5 cellular contexts compared by ENCODE assay signal in genomic region chr19:30752201-30752600, GRCh38.
"Had no signal": no experiment of that assay in that cellular context is flagged by ENCODE, and none has a peak within 500 bp of the region (broad histone marks: within the 10 kb centered on the region; RNA-seq: fewer than 3 reads in every experiment).

No MANE protein-coding gene starts in this region.

- ATAC-seq: GM23338, K562 had no signal

- DNase-seq: H9, HCEC 1CT, IMR-90 had no signal

- H3K4me1 Mint-ChIP-seq: GM23338, H9 had no signal

- H3K4me3 ChIP-seq: GM23338, K562 had no signal

- H3K27ac Mint-ChIP-seq: GM23338, H9 had no signal

- H3K4me3 Mint-ChIP-seq: GM23338, H9 had no signal
